ENCODE assay signal across 1 cellular context in the genomic region with DNA sequence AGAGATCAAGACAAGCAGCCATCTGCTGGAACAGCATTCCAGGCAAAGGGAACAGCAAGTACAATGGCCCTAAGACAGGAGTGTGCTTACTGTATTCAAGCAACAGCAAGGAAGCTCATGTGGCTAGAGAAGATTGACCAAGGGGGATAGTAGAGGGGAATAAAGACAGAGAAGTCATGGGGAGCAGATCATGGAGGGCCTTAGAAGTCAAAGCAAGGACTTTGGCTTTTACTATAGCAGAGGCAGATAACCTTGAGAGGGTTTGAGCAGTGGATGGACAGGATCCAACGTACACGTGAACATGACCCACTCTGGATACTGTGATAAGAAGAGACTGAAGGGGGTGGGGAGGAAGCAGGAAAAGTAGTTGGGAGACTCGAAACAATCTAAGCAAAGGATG.
TF ChIP-seq lines count a peak whose summit lies in the region.

No MANE protein-coding gene starts in this region.

TF ChIP-seq in K562, 482 proteins besides CTCF, POLR2A, EP300 and RAD21 (continues in another document):
- TF ChIP-seq, protein P1, sequence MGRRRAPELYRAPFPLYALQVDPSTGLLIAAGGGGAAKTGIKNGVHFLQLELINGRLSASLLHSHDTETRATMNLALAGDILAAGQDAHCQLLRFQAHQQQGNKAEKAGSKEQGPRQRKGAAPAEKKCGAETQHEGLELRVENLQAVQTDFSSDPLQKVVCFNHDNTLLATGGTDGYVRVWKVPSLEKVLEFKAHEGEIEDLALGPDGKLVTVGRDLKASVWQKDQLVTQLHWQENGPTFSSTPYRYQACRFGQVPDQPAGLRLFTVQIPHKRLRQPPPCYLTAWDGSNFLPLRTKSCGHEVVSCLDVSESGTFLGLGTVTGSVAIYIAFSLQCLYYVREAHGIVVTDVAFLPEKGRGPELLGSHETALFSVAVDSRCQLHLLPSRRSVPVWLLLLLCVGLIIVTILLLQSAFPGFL (CRISPR knock-in tag; IDR thresholded peaks at IDR 0.05) = no peak
- TF ChIP-seq, protein P2, sequence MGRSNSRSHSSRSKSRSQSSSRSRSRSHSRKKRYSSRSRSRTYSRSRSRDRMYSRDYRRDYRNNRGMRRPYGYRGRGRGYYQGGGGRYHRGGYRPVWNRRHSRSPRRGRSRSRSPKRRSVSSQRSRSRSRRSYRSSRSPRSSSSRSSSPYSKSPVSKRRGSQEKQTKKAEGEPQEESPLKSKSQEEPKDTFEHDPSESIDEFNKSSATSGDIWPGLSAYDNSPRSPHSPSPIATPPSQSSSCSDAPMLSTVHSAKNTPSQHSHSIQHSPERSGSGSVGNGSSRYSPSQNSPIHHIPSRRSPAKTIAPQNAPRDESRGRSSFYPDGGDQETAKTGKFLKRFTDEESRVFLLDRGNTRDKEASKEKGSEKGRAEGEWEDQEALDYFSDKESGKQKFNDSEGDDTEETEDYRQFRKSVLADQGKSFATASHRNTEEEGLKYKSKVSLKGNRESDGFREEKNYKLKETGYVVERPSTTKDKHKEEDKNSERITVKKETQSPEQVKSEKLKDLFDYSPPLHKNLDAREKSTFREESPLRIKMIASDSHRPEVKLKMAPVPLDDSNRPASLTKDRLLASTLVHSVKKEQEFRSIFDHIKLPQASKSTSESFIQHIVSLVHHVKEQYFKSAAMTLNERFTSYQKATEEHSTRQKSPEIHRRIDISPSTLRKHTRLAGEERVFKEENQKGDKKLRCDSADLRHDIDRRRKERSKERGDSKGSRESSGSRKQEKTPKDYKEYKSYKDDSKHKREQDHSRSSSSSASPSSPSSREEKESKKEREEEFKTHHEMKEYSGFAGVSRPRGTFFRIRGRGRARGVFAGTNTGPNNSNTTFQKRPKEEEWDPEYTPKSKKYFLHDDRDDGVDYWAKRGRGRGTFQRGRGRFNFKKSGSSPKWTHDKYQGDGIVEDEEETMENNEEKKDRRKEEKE (IDR thresholded peaks at IDR 0.05; ENCODE audit: borderline replicate concordance in 1 of 2, control insufficient read depth in 1 of 2, low read depth in 2 of 2, low read length in 1 of 2) = no peak
- no peak for TF ChIP-seq KLF10 (CRISPR knock-in tag; IDR thresholded peaks at IDR 0.05)
- no peak for TF ChIP-seq PURB (CRISPR knock-in tag; IDR thresholded peaks at IDR 0.05; ENCODE audit: low read depth)
- TF ChIP-seq HDAC1 (IDR thresholded peaks at IDR 0.05) = peak in 1 of 2 experiments; percentile 29; a peak in 1 of 4 replicates
- TF ChIP-seq ARID1B (IDR thresholded peaks at IDR 0.05) = peak; percentile 73
- no peak for TF ChIP-seq ZNF778 (CRISPR knock-in tag; IDR thresholded peaks at IDR 0.05)
- no peak; the same call in 1 of the 2 replicates for TF ChIP-seq MTA1 (IDR thresholded peaks at IDR 0.05; ENCODE audit: borderline replicate concordance)
- TF ChIP-seq SIN3B (IDR thresholded peaks at IDR 0.05; ENCODE audit: low read depth) = no peak
- TF ChIP-seq, protein P3, sequence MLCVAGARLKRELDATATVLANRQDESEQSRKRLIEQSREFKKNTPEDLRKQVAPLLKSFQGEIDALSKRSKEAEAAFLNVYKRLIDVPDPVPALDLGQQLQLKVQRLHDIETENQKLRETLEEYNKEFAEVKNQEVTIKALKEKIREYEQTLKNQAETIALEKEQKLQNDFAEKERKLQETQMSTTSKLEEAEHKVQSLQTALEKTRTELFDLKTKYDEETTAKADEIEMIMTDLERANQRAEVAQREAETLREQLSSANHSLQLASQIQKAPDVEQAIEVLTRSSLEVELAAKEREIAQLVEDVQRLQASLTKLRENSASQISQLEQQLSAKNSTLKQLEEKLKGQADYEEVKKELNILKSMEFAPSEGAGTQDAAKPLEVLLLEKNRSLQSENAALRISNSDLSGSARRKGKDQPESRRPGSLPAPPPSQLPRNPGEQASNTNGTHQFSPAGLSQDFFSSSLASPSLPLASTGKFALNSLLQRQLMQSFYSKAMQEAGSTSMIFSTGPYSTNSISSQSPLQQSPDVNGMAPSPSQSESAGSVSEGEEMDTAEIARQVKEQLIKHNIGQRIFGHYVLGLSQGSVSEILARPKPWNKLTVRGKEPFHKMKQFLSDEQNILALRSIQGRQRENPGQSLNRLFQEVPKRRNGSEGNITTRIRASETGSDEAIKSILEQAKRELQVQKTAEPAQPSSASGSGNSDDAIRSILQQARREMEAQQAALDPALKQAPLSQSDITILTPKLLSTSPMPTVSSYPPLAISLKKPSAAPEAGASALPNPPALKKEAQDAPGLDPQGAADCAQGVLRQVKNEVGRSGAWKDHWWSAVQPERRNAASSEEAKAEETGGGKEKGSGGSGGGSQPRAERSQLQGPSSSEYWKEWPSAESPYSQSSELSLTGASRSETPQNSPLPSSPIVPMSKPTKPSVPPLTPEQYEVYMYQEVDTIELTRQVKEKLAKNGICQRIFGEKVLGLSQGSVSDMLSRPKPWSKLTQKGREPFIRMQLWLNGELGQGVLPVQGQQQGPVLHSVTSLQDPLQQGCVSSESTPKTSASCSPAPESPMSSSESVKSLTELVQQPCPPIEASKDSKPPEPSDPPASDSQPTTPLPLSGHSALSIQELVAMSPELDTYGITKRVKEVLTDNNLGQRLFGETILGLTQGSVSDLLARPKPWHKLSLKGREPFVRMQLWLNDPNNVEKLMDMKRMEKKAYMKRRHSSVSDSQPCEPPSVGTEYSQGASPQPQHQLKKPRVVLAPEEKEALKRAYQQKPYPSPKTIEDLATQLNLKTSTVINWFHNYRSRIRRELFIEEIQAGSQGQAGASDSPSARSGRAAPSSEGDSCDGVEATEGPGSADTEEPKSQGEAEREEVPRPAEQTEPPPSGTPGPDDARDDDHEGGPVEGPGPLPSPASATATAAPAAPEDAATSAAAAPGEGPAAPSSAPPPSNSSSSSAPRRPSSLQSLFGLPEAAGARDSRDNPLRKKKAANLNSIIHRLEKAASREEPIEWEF (CRISPR knock-in tag; IDR thresholded peaks at IDR 0.05) = no peak
- peak; percentile 39 for TF ChIP-seq TAL1 (IDR thresholded peaks at IDR 0.05)
- 0 out of 2 replicates have a peak, but pooled peaks have one; percentile 20 for TF ChIP-seq DMBX1 (CRISPR knock-in tag; IDR thresholded peaks at IDR 0.05; ENCODE audit: borderline replicate concordance)
- TF ChIP-seq, protein P4, sequence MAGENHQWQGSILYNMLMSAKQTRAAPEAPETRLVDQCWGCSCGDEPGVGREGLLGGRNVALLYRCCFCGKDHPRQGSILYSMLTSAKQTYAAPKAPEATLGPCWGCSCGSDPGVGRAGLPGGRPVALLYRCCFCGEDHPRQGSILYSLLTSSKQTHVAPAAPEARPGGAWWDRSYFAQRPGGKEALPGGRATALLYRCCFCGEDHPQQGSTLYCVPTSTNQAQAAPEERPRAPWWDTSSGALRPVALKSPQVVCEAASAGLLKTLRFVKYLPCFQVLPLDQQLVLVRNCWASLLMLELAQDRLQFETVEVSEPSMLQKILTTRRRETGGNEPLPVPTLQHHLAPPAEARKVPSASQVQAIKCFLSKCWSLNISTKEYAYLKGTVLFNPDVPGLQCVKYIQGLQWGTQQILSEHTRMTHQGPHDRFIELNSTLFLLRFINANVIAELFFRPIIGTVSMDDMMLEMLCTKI (IDR thresholded peaks at IDR 0.05; ENCODE audit: partially characterized antibody) = no peak
- peak; percentile 42 for TF ChIP-seq TCF3 (CRISPR knock-in tag; IDR thresholded peaks at IDR 0.05)
- TF ChIP-seq, protein P5, sequence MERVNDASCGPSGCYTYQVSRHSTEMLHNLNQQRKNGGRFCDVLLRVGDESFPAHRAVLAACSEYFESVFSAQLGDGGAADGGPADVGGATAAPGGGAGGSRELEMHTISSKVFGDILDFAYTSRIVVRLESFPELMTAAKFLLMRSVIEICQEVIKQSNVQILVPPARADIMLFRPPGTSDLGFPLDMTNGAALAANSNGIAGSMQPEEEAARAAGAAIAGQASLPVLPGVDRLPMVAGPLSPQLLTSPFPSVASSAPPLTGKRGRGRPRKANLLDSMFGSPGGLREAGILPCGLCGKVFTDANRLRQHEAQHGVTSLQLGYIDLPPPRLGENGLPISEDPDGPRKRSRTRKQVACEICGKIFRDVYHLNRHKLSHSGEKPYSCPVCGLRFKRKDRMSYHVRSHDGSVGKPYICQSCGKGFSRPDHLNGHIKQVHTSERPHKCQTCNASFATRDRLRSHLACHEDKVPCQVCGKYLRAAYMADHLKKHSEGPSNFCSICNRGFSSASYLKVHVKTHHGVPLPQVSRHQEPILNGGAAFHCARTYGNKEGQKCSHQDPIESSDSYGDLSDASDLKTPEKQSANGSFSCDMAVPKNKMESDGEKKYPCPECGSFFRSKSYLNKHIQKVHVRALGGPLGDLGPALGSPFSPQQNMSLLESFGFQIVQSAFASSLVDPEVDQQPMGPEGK (CRISPR knock-in tag; IDR thresholded peaks at IDR 0.05; ENCODE audit: borderline replicate concordance) = no peak
- peak; percentile 64 to 81; a peak in 3 of 4 replicates for TF ChIP-seq KDM1A (IDR thresholded peaks at IDR 0.05)
- TF ChIP-seq, protein P6, sequence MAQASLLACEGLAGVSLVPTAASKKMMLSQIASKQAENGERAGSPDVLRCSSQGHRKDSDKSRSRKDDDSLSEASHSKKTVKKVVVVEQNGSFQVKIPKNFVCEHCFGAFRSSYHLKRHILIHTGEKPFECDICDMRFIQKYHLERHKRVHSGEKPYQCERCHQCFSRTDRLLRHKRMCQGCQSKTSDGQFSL (CRISPR knock-in tag; IDR thresholded peaks at IDR 0.05) = no peak
- TF ChIP-seq, protein P6 (tag; IDR thresholded peaks at IDR 0.05) = no peak
- TF ChIP-seq, protein P7, sequence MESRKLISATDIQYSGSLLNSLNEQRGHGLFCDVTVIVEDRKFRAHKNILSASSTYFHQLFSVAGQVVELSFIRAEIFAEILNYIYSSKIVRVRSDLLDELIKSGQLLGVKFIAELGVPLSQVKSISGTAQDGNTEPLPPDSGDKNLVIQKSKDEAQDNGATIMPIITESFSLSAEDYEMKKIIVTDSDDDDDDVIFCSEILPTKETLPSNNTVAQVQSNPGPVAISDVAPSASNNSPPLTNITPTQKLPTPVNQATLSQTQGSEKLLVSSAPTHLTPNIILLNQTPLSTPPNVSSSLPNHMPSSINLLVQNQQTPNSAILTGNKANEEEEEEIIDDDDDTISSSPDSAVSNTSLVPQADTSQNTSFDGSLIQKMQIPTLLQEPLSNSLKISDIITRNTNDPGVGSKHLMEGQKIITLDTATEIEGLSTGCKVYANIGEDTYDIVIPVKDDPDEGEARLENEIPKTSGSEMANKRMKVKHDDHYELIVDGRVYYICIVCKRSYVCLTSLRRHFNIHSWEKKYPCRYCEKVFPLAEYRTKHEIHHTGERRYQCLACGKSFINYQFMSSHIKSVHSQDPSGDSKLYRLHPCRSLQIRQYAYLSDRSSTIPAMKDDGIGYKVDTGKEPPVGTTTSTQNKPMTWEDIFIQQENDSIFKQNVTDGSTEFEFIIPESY (CRISPR knock-in tag; IDR thresholded peaks at IDR 0.05) = no peak
- TF ChIP-seq, protein P8, sequence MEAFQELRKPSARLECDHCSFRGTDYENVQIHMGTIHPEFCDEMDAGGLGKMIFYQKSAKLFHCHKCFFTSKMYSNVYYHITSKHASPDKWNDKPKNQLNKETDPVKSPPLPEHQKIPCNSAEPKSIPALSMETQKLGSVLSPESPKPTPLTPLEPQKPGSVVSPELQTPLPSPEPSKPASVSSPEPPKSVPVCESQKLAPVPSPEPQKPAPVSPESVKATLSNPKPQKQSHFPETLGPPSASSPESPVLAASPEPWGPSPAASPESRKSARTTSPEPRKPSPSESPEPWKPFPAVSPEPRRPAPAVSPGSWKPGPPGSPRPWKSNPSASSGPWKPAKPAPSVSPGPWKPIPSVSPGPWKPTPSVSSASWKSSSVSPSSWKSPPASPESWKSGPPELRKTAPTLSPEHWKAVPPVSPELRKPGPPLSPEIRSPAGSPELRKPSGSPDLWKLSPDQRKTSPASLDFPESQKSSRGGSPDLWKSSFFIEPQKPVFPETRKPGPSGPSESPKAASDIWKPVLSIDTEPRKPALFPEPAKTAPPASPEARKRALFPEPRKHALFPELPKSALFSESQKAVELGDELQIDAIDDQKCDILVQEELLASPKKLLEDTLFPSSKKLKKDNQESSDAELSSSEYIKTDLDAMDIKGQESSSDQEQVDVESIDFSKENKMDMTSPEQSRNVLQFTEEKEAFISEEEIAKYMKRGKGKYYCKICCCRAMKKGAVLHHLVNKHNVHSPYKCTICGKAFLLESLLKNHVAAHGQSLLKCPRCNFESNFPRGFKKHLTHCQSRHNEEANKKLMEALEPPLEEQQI (IDR thresholded peaks at IDR 0.05) = no peak
- TF ChIP-seq, protein P9, sequence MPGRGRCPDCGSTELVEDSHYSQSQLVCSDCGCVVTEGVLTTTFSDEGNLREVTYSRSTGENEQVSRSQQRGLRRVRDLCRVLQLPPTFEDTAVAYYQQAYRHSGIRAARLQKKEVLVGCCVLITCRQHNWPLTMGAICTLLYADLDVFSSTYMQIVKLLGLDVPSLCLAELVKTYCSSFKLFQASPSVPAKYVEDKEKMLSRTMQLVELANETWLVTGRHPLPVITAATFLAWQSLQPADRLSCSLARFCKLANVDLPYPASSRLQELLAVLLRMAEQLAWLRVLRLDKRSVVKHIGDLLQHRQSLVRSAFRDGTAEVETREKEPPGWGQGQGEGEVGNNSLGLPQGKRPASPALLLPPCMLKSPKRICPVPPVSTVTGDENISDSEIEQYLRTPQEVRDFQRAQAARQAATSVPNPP (IDR thresholded peaks at IDR 0.05; ENCODE audit: borderline replicate concordance, insufficient read depth, insufficient read length) = no peak
- TF ChIP-seq NONO (IDR thresholded peaks at IDR 0.05; ENCODE audit: low read depth in 2 of 2, low read length in 1 of 2) = no peak
- TF ChIP-seq, protein P10, sequence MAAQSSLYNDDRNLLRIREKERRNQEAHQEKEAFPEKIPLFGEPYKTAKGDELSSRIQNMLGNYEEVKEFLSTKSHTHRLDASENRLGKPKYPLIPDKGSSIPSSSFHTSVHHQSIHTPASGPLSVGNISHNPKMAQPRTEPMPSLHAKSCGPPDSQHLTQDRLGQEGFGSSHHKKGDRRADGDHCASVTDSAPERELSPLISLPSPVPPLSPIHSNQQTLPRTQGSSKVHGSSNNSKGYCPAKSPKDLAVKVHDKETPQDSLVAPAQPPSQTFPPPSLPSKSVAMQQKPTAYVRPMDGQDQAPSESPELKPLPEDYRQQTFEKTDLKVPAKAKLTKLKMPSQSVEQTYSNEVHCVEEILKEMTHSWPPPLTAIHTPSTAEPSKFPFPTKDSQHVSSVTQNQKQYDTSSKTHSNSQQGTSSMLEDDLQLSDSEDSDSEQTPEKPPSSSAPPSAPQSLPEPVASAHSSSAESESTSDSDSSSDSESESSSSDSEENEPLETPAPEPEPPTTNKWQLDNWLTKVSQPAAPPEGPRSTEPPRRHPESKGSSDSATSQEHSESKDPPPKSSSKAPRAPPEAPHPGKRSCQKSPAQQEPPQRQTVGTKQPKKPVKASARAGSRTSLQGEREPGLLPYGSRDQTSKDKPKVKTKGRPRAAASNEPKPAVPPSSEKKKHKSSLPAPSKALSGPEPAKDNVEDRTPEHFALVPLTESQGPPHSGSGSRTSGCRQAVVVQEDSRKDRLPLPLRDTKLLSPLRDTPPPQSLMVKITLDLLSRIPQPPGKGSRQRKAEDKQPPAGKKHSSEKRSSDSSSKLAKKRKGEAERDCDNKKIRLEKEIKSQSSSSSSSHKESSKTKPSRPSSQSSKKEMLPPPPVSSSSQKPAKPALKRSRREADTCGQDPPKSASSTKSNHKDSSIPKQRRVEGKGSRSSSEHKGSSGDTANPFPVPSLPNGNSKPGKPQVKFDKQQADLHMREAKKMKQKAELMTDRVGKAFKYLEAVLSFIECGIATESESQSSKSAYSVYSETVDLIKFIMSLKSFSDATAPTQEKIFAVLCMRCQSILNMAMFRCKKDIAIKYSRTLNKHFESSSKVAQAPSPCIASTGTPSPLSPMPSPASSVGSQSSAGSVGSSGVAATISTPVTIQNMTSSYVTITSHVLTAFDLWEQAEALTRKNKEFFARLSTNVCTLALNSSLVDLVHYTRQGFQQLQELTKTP (IDR thresholded peaks at IDR 0.05; ENCODE audit: low read depth in 1 of 2, partially characterized antibody in 2 of 2) = no peak
- TF ChIP-seq ZNF77 (CRISPR knock-in tag; IDR thresholded peaks at IDR 0.05) = no peak
- TF ChIP-seq ZNF668 (CRISPR knock-in tag; IDR thresholded peaks at IDR 0.05) = no peak
- TF ChIP-seq CBX5 (IDR thresholded peaks at IDR 0.05; ENCODE audit: borderline replicate concordance, low read depth) = no peak
